ENCODE assay signal across 8 cellular contexts in genomic region chr2:160270571-160271113, GRCh38.
DNase-seq lines count a peak whose midpoint lies in the region; ATAC-seq and TF ChIP-seq lines count a peak whose summit lies in the region.

No MANE protein-coding gene starts in this region.

- H3K79me2 ChIP-seq in H9 (ENCODE audit: insufficient read depth, low read length) = no peaks in the 10 kb centered on the region
- no peaks in the 10 kb centered on the region for H3K79me2 ChIP-seq in smooth muscle cell (ENCODE audit: low read depth)

- intact Hi-C loops in activated CD8-positive, alpha-beta T cell treated with anti-CD3 and anti-CD28 coated beads for 36 hours (cut with micrococcal nuclease) = loop anchor here (5.0 kb wide), 1 partner anchor 137 kb away; no protein-coding TSS in a partner anchor
- intact Hi-C loops in activated T-helper 2 cell treated with anti-CD3 and anti-CD28 coated beads, Interferon-gamma antibody, Interleukin-2, Interleukin-4, amounts not matched to agents 10 μg/mL and 5 μg/mL and 100 μg/mL, durations not matched to agents 14 hours and 24 hours and 36 hours (cut with micrococcal nuclease) = no loop called here

- no peak overlapping the region for H2BK120ac ChIP-seq in H9 (ENCODE audit: low read depth, low read length, poor library complexity, severe bottlenecking)

- no peak overlapping the region for H3K18ac ChIP-seq in H9 (ENCODE audit: insufficient read length, low read depth, low read length)

- no peak overlapping the region for H2BK15ac ChIP-seq in H9 (ENCODE audit: low read depth, low read length)

- H3K36me3 Mint-ChIP-seq in H9 (ENCODE audit: insufficient read depth in 1 of 3, low read depth in 3 of 3) = peaks cover 2 to 29% (median 23%) of the 10 kb centered on the region in 3 experiments
- peaks cover 10% of the 10 kb centered on the region for H3K36me3 Mint-ChIP-seq in activated CD8-positive, alpha-beta T cell treated with anti-CD3 and anti-CD28 coated beads for 36 hours (ENCODE audit: low read depth)
- H3K36me3 Mint-ChIP-seq in activated T-helper 2 cell treated with anti-CD3 and anti-CD28 coated beads, Interferon-gamma antibody, Interleukin-2, Interleukin-4, amounts not matched to agents 10 μg/mL and 5 μg/mL and 100 μg/mL, durations not matched to agents 14 hours and 24 hours and 36 hours (ENCODE audit: low read depth) = peaks cover 39% of the 10 kb centered on the region

- ATAC-seq in activated CD8-positive, alpha-beta T cell treated with anti-CD3 and anti-CD28 coated beads for 36 hours = no peak
- no peak for ATAC-seq in GM19395 (IDR thresholded peaks at IDR 0.05; ENCODE audit: unreplicated experiment)

- no peak overlapping the region for H2BK5ac ChIP-seq in H9 (ENCODE audit: insufficient read length, low read length)

- H3K56ac ChIP-seq in H9 (ENCODE audit: insufficient read length, low read depth, low read length) = no peak overlapping the region

- H3K4me3 ChIP-seq in smooth muscle cell = peak overlapping the region; percentile 45

- no CpG with 5 or more reads among the region's 15 CpGs for WGBS in H9 (ENCODE audit: extremely low coverage, insufficient read length, low lambda C conversion rate)
- 47% methylated on average over 15 of the region's 15 CpGs for WGBS in smooth muscle cell (ENCODE audit: low lambda C conversion rate)

- peak; percentile 43 for DNase-seq in H9
- no peak for DNase-seq in activated CD8-positive, alpha-beta T cell treated with anti-CD3 and anti-CD28 coated beads for 36 hours
- peak; percentile 48 for DNase-seq in hepatic stellate cell (ENCODE audit: low spot score)
- DNase-seq in smooth muscle cell (lab: John Stamatoyannopoulos, UW; ENCODE audit: unreplicated experiment) = no peak
- DNase-seq in CD1c-positive myeloid dendritic cell (ENCODE audit: extremely low spot score) = no peak
- no peak for DNase-seq in NCI-H69 (lab: John Stamatoyannopoulos, UW)
- no peak for DNase-seq in activated T-helper 2 cell treated with anti-CD3 and anti-CD28 coated beads, Interferon-gamma antibody, Interleukin-2, Interleukin-4, amounts not matched to agents 10 μg/mL and 5 μg/mL and 100 μg/mL, durations not matched to agents 14 hours and 24 hours and 36 hours (ENCODE audit: low spot score)

- POLR2A ChIA-PET in activated CD8-positive, alpha-beta T cell treated with anti-CD3 and anti-CD28 coated beads for 36 hours (lab: Charles Lee) = interaction anchor here (0.6 to 2.3 kb wide), 10 partner anchors 9 to 369 kb away, joined by 3 to 10 read pairs (median 4); no protein-coding TSS in a partner anchor

- H3K14ac ChIP-seq in H9 (ENCODE audit: insufficient read depth, low read length) = peak overlapping the region; percentile 41; the same call in 1 of the 2 replicates

- H4K20me1 ChIP-seq in H9 (ENCODE audit: control insufficient read depth, insufficient read depth, insufficient read length) = no peaks in the 10 kb centered on the region
- H4K20me1 ChIP-seq in smooth muscle cell (ENCODE audit: low read depth) = no peaks in the 10 kb centered on the region

- H2AFZ ChIP-seq in H9 (ENCODE audit: low read length) (no peak overlapping the region), smooth muscle cell (ENCODE audit: low read depth) (no peak overlapping the region)

- peaks cover 32% of the 10 kb centered on the region for H3F3A ChIP-seq in smooth muscle cell (ENCODE audit: low read depth)

- no peak overlapping the region for H4K8ac ChIP-seq in H9 (replicated peaks; ENCODE audit: insufficient read length, low read depth, low read length)

- CTCF ChIA-PET in activated CD8-positive, alpha-beta T cell treated with anti-CD3 and anti-CD28 coated beads for 36 hours (lab: Charles Lee) = interaction anchor here (0.9 to 2.4 kb wide), 20 partner anchors 10 to 793 kb away, joined by 3 to 18 read pairs (median 4); no protein-coding TSS in a partner anchor

- H3K23ac ChIP-seq in H9 (ENCODE audit: insufficient read length, low read depth, low read length) = no peak overlapping the region

- H3K79me1 ChIP-seq in H9 (ENCODE audit: insufficient read depth, low read depth, low read length, poor library complexity, severe bottlenecking) = no peaks in the 10 kb centered on the region

- H3K4me1 ChIP-seq in H9 (ENCODE audit: insufficient read depth, low read length) (peaks cover 8% of the 10 kb centered on the region; the same call in 1 of the 2 replicates), smooth muscle cell (ENCODE audit: low read depth) (peaks cover 20% of the 10 kb centered on the region)

- H3K4me2 ChIP-seq in H9 (ENCODE audit: insufficient read depth, insufficient read length, low read length) = peak overlapping the region; percentile 39
- H3K4me2 ChIP-seq in smooth muscle cell = peak overlapping the region; percentile 84

- no peak overlapping the region for H3K4ac ChIP-seq in H9 (ENCODE audit: low read depth, low read length)

- H3K4me1 Mint-ChIP-seq in H9 = peaks cover 28 to 35% of the 10 kb centered on the region in 2 experiments
- peaks cover 40% of the 10 kb centered on the region for H3K4me1 Mint-ChIP-seq in activated CD8-positive, alpha-beta T cell treated with anti-CD3 and anti-CD28 coated beads for 36 hours (ENCODE audit: low read depth)
- H3K4me1 Mint-ChIP-seq in activated T-helper 2 cell treated with anti-CD3 and anti-CD28 coated beads, Interferon-gamma antibody, Interleukin-2, Interleukin-4, amounts not matched to agents 10 μg/mL and 5 μg/mL and 100 μg/mL, durations not matched to agents 14 hours and 24 hours and 36 hours (ENCODE audit: low read depth) = peaks cover 47% of the 10 kb centered on the region

- peaks cover 19% of the 10 kb centered on the region for H3K27me3 Mint-ChIP-seq in H9 (ENCODE audit: low read depth)
- H3K27me3 Mint-ChIP-seq in activated CD8-positive, alpha-beta T cell treated with anti-CD3 and anti-CD28 coated beads for 36 hours = peaks cover 2% of the 10 kb centered on the region
- peaks cover 22% of the 10 kb centered on the region for H3K27me3 Mint-ChIP-seq in activated T-helper 2 cell treated with anti-CD3 and anti-CD28 coated beads, Interferon-gamma antibody, Interleukin-2, Interleukin-4, amounts not matched to agents 10 μg/mL and 5 μg/mL and 100 μg/mL, durations not matched to agents 14 hours and 24 hours and 36 hours (ENCODE audit: low read depth)

- TF ChIP-seq CTCF in H9 (conservative IDR thresholded peaks at IDR 0.05) (no peak), smooth muscle cell (IDR thresholded peaks at IDR 0.05; ENCODE audit: borderline replicate concordance, insufficient read depth, poor library complexity, severe bottlenecking) (no peak)
- no peak for TF ChIP-seq CTCF in activated CD8-positive, alpha-beta T cell treated with anti-CD3 and anti-CD28 coated beads for 36 hours (IDR thresholded peaks at IDR 0.05)

- H3K36me3 ChIP-seq in smooth muscle cell (ENCODE audit: low read depth) = peaks cover 15% of the 10 kb centered on the region

- H2BK20ac ChIP-seq in H9 (ENCODE audit: low read depth, low read length, poor library complexity, severe bottlenecking) = no peak overlapping the region

- peaks cover 5% of the 10 kb centered on the region for H3K23me2 ChIP-seq in H9 (ENCODE audit: insufficient read length, low read depth, low read length, poor library complexity, severe bottlenecking)

- peak overlapping the region; percentile 66 to 80 for H3K4me3 Mint-ChIP-seq in H9
- H3K4me3 Mint-ChIP-seq in activated CD8-positive, alpha-beta T cell treated with anti-CD3 and anti-CD28 coated beads for 36 hours = peak overlapping the region; percentile 23
- no peak overlapping the region for H3K4me3 Mint-ChIP-seq in activated T-helper 2 cell treated with anti-CD3 and anti-CD28 coated beads, Interferon-gamma antibody, Interleukin-2, Interleukin-4, amounts not matched to agents 10 μg/mL and 5 μg/mL and 100 μg/mL, durations not matched to agents 14 hours and 24 hours and 36 hours (ENCODE audit: low read depth)

- H2AK5ac ChIP-seq in H9 (ENCODE audit: insufficient read length, low read length) = no peak overlapping the region

- no peak overlapping the region for H4K5ac ChIP-seq in H9 (ENCODE audit: insufficient read length, low read depth, low read length)

- no peak overlapping the region for H2BK12ac ChIP-seq in H9 (ENCODE audit: insufficient read length, low read depth, low read length)

- H3K9ac ChIP-seq in H9 (ENCODE audit: extremely low read depth, insufficient read length, low read length) = no peak overlapping the region
- H3K9ac ChIP-seq in smooth muscle cell (ENCODE audit: low read depth) = peak overlapping the region; percentile 83

- H3K9me3 ChIP-seq in H9 (ENCODE audit: control insufficient read depth, low read depth, low read length) (no peaks in the 10 kb centered on the region), smooth muscle cell (replicated peaks; ENCODE audit: low read depth) (no peaks in the 10 kb centered on the region)

- H3K9me3 Mint-ChIP-seq in H9 = no peaks in the 10 kb centered on the region
- no peaks in the 10 kb centered on the region for H3K9me3 Mint-ChIP-seq in activated CD8-positive, alpha-beta T cell treated with anti-CD3 and anti-CD28 coated beads for 36 hours
- H3K9me3 Mint-ChIP-seq in activated T-helper 2 cell treated with anti-CD3 and anti-CD28 coated beads, Interferon-gamma antibody, Interleukin-2, Interleukin-4, amounts not matched to agents 10 μg/mL and 5 μg/mL and 100 μg/mL, durations not matched to agents 14 hours and 24 hours and 36 hours = no peaks in the 10 kb centered on the region

- H4K91ac ChIP-seq in H9 (ENCODE audit: insufficient read length, low read depth, low read length) = peak overlapping the region; percentile 51

- H3T11ph ChIP-seq in H9 (ENCODE audit: low read length) = no peak overlapping the region

- H3K27ac ChIP-seq in H9 (ENCODE audit: insufficient read length, low read depth, low read length) = peak overlapping the region; percentile 13
- peak overlapping the region; percentile 93 for H3K27ac ChIP-seq in smooth muscle cell (ENCODE audit: low read depth)

- peak overlapping the region; percentile 5 to 55 (median 40); a peak in 5 of 7 replicates for H3K27ac Mint-ChIP-seq in H9
- peak overlapping the region; percentile 42 for H3K27ac Mint-ChIP-seq in activated CD8-positive, alpha-beta T cell treated with anti-CD3 and anti-CD28 coated beads for 36 hours
- no peak overlapping the region for H3K27ac Mint-ChIP-seq in activated T-helper 2 cell treated with anti-CD3 and anti-CD28 coated beads, Interferon-gamma antibody, Interleukin-2, Interleukin-4, amounts not matched to agents 10 μg/mL and 5 μg/mL and 100 μg/mL, durations not matched to agents 14 hours and 24 hours and 36 hours

- H3K27me3 ChIP-seq in H9 (ENCODE audit: insufficient read depth, low read length) = no peaks in the 10 kb centered on the region; the same call in 1 of the 2 replicates
- H3K27me3 ChIP-seq in smooth muscle cell (ENCODE audit: low read depth) = no peaks in the 10 kb centered on the region

Comparison
In these comparisons a context has a peak if more than half of its experiments do, and no peak if none do; other contexts are left out.
1. DNase-seq: peak in H9 (single experiment) and hepatic stellate cell (single experiment); none in activated CD8-positive, alpha-beta T cell treated with anti-CD3 and anti-CD28 coated beads for 36 hours (single experiment), smooth muscle cell (single experiment), CD1c-positive myeloid dendritic cell (single experiment), NCI-H69 (single experiment) and activated T-helper 2 cell treated with anti-CD3 and anti-CD28 coated beads, Interferon-gamma antibody, Interleukin-2, Interleukin-4, amounts not matched to agents 10 μg/mL and 5 μg/mL and 100 μg/mL, durations not matched to agents 14 hours and 24 hours and 36 hours (single experiment).